In the genomic region with DNA sequence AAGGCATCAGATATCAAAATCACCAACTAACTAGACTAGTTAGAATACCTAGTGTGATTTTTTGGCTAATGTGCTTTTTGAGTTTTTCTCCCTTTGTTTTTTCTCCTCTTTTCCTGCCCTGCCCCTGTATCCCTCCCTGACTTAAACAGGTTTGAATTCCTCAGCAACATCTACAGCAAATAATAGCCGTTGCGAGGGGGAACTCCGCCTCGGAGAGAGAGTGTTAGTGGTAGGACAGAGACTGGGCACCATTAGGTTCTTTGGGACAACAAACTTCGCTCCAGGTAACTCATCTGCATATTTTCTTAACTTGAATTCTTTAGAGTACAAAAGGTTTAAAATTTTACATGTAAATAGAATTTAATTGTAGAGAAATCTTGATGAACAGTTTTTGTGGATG, we compare ENCODE assay signal across 24 cellular contexts. TPM values are rescaled to one million over a fixed set of nuclear protein-coding genes. Genes with fewer than 3 reads are reported as not detected.
DNase-seq lines count a peak whose midpoint lies in the region; ATAC-seq, FAIRE-seq and TF ChIP-seq lines count a peak whose summit lies in the region.
"Had no signal": no experiment of that assay in that cellular context is flagged by ENCODE, and none has a peak within 500 bp of the region (broad histone marks: within the 10 kb centered on the region; RNA-seq: fewer than 3 reads in every experiment).

No MANE protein-coding gene starts in this region.

- no peak overlapping the region for H3T11ph ChIP-seq in H9 (ENCODE audit: low read length)

- no peak for TF ChIP-seq POLR2A in gastrocnemius medialis (IDR thresholded peaks at IDR 0.05)

- H3K27ac ChIP-seq in H9 (ENCODE audit: insufficient read length, low read depth, low read length) (no peak overlapping the region), gastrocnemius medialis (peak overlapping the region in 3 of 4 donors; percentile 25 to 87 (median 63)), ascending aorta (no peak overlapping the region)
- H3K27ac ChIP-seq: A549; BLaER1 treated with 17β-estradiol and CSF1 and Interleukin-3, amounts not matched to agents 10 nM and 100 nM had no signal

- H3K4me3 ChIP-seq in gastrocnemius medialis, result no peak overlapping the region
- H3K4me3 ChIP-seq in ascending aorta, result no peak overlapping the region
- H3K4me3 ChIP-seq: A549; BLaER1 treated with 17β-estradiol and CSF1 and Interleukin-3, amounts not matched to agents 10 nM and 100 nM; HAP-1 had no signal

- peak overlapping the region in 2 of 3 experiments; percentile 17 to 54; a peak in 1 of 7 replicates for H3K27ac Mint-ChIP-seq in H9
- H3K27ac Mint-ChIP-seq in nephron progenitor cell, result peak overlapping the region; percentile 76
- H3K27ac Mint-ChIP-seq: CD14-positive monocyte; CD4-positive, alpha-beta T cell; HFFc6 had no signal

- no peaks in the 10 kb centered on the region for H3K23me2 ChIP-seq in H9 (ENCODE audit: insufficient read length, low read depth, low read length, poor library complexity, severe bottlenecking)

- H2BK20ac ChIP-seq in H9 (ENCODE audit: low read depth, low read length, poor library complexity, severe bottlenecking), result no peak overlapping the region

- H3K4ac ChIP-seq in H9 (ENCODE audit: low read depth, low read length), result no peak overlapping the region

- no peak overlapping the region for H3K23ac ChIP-seq in H9 (ENCODE audit: insufficient read length, low read depth, low read length)

- no peak overlapping the region for H3K18ac ChIP-seq in H9 (ENCODE audit: insufficient read length, low read depth, low read length)

- H4K20me1 ChIP-seq in H9 (ENCODE audit: control insufficient read depth, insufficient read depth, insufficient read length), result no peaks in the 10 kb centered on the region
- H4K20me1 ChIP-seq: BLaER1 treated with 17β-estradiol and CSF1 and Interleukin-3, amounts not matched to agents 10 nM and 100 nM had no signal

- H3K36me3 ChIP-seq in gastrocnemius medialis, result peaks cover 0 to 62% of the 10 kb centered on the region in 2 donors
- peaks cover 14 to 26% of the 10 kb centered on the region in 2 donors for H3K36me3 ChIP-seq in ascending aorta
- H3K36me3 ChIP-seq: BE2C had no signal

- H2BK5ac ChIP-seq in H9 (ENCODE audit: insufficient read length, low read length), result no peak overlapping the region

- TF ChIP-seq CTCF in H9 (conservative IDR thresholded peaks at IDR 0.05), result no peak
- no peak for TF ChIP-seq CTCF in nephron progenitor cell (IDR thresholded peaks at IDR 0.05)
- TF ChIP-seq CTCF in gastrocnemius medialis (IDR thresholded peaks at IDR 0.05 in 4 of 5, conservative IDR thresholded peaks at IDR 0.05 in 1 of 5), result no peak
- TF ChIP-seq CTCF in ascending aorta (IDR thresholded peaks at IDR 0.05), result no peak

- FAIRE-seq in GM18507 (lab: Jason Lieb, UNC), result peak; percentile 15
- FAIRE-seq: A549, GM12891 had no signal

- H2AFZ ChIP-seq in H9 (ENCODE audit: low read length), result no peak overlapping the region

- WGBS in H9 (ENCODE audit: extremely low coverage, insufficient read length, low lambda C conversion rate), result no CpG with 5 or more reads among the region's 5 CpGs

- H3K36me3 Mint-ChIP-seq in H9 (ENCODE audit: insufficient read depth in 1 of 3, low read depth in 3 of 3) (no peaks in the 10 kb centered on the region), nephron progenitor cell (ENCODE audit: low read depth) (peaks cover 5% of the 10 kb centered on the region)

- H3K4me1 ChIP-seq in H9 (ENCODE audit: insufficient read depth, low read length) (no peaks in the 10 kb centered on the region; the same call in 1 of the 2 replicates), gastrocnemius medialis (peaks cover 24 to 36% of the 10 kb centered on the region in 2 donors), ascending aorta (peaks cover 0 to 3% of the 10 kb centered on the region in 2 donors)
- H3K4me1 ChIP-seq: HAP-1 had no signal

- DNase-seq in GM18507 (ENCODE audit: extremely low spot score, insufficient read length, low read depth), result no peak
- DNase-seq in H9, result no peak
- DNase-seq in nephron progenitor cell, result no peak
- no peak for DNase-seq in gastrocnemius medialis
- DNase-seq in ascending aorta (ENCODE audit: low spot score in 2 of 2), result no peak
- DNase-seq: 8988T; ACHN; AML-193; BE2C; CD4-positive, alpha-beta T cell; CD8-positive, alpha-beta memory T cell; DMS53; DMS79 treated with DMSO at 0.1 percent for 48 hours; GF-D8; GOT3; HFFc6 had no signal

- no peak overlapping the region for H4K8ac ChIP-seq in H9 (replicated peaks; ENCODE audit: insufficient read length, low read depth, low read length)

- H2BK120ac ChIP-seq in H9 (ENCODE audit: low read depth, low read length, poor library complexity, severe bottlenecking), result no peak overlapping the region

- H3K27me3 Mint-ChIP-seq in H9 (ENCODE audit: low read depth), result peaks cover 2% of the 10 kb centered on the region; the same call in 1 of the 2 replicates
- peaks cover 4% of the 10 kb centered on the region for H3K27me3 Mint-ChIP-seq in nephron progenitor cell (ENCODE audit: low read depth, poor library complexity)
- H3K27me3 Mint-ChIP-seq: CD4-positive, alpha-beta T cell; CD8-positive, alpha-beta memory T cell had no signal

- H3K9me3 Mint-ChIP-seq in H9 (no peaks in the 10 kb centered on the region), nephron progenitor cell (no peaks in the 10 kb centered on the region)
- H3K9me3 Mint-ChIP-seq: CD14-positive monocyte; CD4-positive, alpha-beta T cell; CD8-positive, alpha-beta memory T cell; HFFc6 had no signal

- no peaks in the 10 kb centered on the region for H3K79me2 ChIP-seq in H9 (ENCODE audit: insufficient read depth, low read length)

- H4K5ac ChIP-seq in H9 (ENCODE audit: insufficient read length, low read depth, low read length), result no peak overlapping the region

- H3K9ac ChIP-seq in H9 (ENCODE audit: extremely low read depth, insufficient read length, low read length), result no peak overlapping the region
- H3K9ac ChIP-seq: BLaER1 treated with 17β-estradiol and CSF1 and Interleukin-3, amounts not matched to agents 10 nM and 100 nM had no signal

- H2BK12ac ChIP-seq in H9 (ENCODE audit: insufficient read length, low read depth, low read length), result no peak overlapping the region

- no peak for ATAC-seq in gastrocnemius medialis
- ATAC-seq in GM18498 (IDR thresholded peaks at IDR 0.05; ENCODE audit: unreplicated experiment), result no peak
- no peak for ATAC-seq in GM18502 (IDR thresholded peaks at IDR 0.05; ENCODE audit: poor library complexity, unreplicated experiment)
- ATAC-seq in HG02571 (IDR thresholded peaks at IDR 0.05; ENCODE audit: unreplicated experiment), result no peak
- ATAC-seq: A549 had no signal

- no peak overlapping the region for H2AK5ac ChIP-seq in H9 (ENCODE audit: insufficient read length, low read length)

- no peak overlapping the region for H3K14ac ChIP-seq in H9 (ENCODE audit: insufficient read depth, low read length)

- in situ Hi-C loops in gastrocnemius medialis (cut with MboI; ENCODE audit: low sequenced_read_pairs in 4 of 4), result no loop called here

- no peak overlapping the region for H4K91ac ChIP-seq in H9 (ENCODE audit: insufficient read length, low read depth, low read length)

- no peak overlapping the region for H3K56ac ChIP-seq in H9 (ENCODE audit: insufficient read length, low read depth, low read length)

- H3K4me3 Mint-ChIP-seq in H9 (no peak overlapping the region), nephron progenitor cell (no peak overlapping the region)
- H3K4me3 Mint-ChIP-seq: CD14-positive monocyte; CD4-positive, alpha-beta T cell; CD8-positive, alpha-beta memory T cell; HFFc6 had no signal

- H3K9me3 ChIP-seq in H9 (ENCODE audit: control insufficient read depth, low read depth, low read length), result no peaks in the 10 kb centered on the region
- H3K9me3 ChIP-seq in gastrocnemius medialis, result no peaks in the 10 kb centered on the region
- no peaks in the 10 kb centered on the region for H3K9me3 ChIP-seq in ascending aorta
- H3K9me3 ChIP-seq: A549; BE2C; BLaER1 treated with 17β-estradiol and CSF1 and Interleukin-3, amounts not matched to agents 10 nM and 100 nM; HAP-1 had no signal

- H3K4me2 ChIP-seq in H9 (ENCODE audit: insufficient read depth, insufficient read length, low read length), result no peak overlapping the region
- H3K4me2 ChIP-seq: A549; BLaER1 treated with 17β-estradiol and CSF1 and Interleukin-3, amounts not matched to agents 10 nM and 100 nM had no signal

- H3K79me1 ChIP-seq in H9 (ENCODE audit: insufficient read depth, low read depth, low read length, poor library complexity, severe bottlenecking), result no peaks in the 10 kb centered on the region

- no peak overlapping the region for H2BK15ac ChIP-seq in H9 (ENCODE audit: low read depth, low read length)

- H3K4me1 Mint-ChIP-seq in H9 (peaks cover 23 to 25% of the 10 kb centered on the region in 2 experiments), nephron progenitor cell (peaks cover 37% of the 10 kb centered on the region)
- H3K4me1 Mint-ChIP-seq: CD14-positive monocyte had no signal

- H3K27me3 ChIP-seq in H9 (ENCODE audit: insufficient read depth, low read length), result no peaks in the 10 kb centered on the region
- H3K27me3 ChIP-seq in gastrocnemius medialis, result no peaks in the 10 kb centered on the region
- H3K27me3 ChIP-seq in ascending aorta, result no peaks in the 10 kb centered on the region
- H3K27me3 ChIP-seq: BE2C; BLaER1 treated with 17β-estradiol and CSF1 and Interleukin-3, amounts not matched to agents 10 nM and 100 nM had no signal

- intact Hi-C loops in gastrocnemius medialis (cut with DNase I; ENCODE audit: low total_unique reads), result loop anchor here (5.0 kb wide), 1 partner anchor 37 kb away; no protein-coding TSS in a partner anchor
- intact Hi-C loops in ascending aorta (cut with DNase I), result no loop called here

RNA-seq across cellular contexts. Expression of a gene that starts 45.0 kb away (rescaled TPM):
- 0.66 and 0.77 TPM in 2 replicates for total RNA-seq in H9 (2021)
- 100 to 1,000 TPM; 200 to 422 (median 265) TPM for total RNA-seq in gastrocnemius medialis
- total RNA-seq in ascending aorta, result 9.5 TPM

Comparison
In these comparisons a context has a peak if more than half of its experiments do, and no peak if none do; other contexts are left out.
1. H3K27ac ChIP-seq: peak in gastrocnemius medialis (3 of 4); none in H9 (single experiment) and ascending aorta (0 of 2).
2. RNA of a gene that starts 45.0 kb away (total RNA-seq): 200 to 422 TPM in gastrocnemius medialis; 9.5 TPM in ascending aorta (single experiment) and 0.66 to 0.77 TPM in H9; every median in the first group is over 10 times any median in the second.